Comparison of ENCODE assay signal across 19 cellular contexts in genomic region chr12:11756022-11756421, GRCh38.
A peak's percentile ranks its signal among the peaks of the same experiment; 100 is the strongest.
DNase-seq lines count a peak whose midpoint lies in the region; ATAC-seq, FAIRE-seq and TF ChIP-seq lines count a peak whose summit lies in the region.
"Had no signal": no experiment of that assay in that cellular context is flagged by ENCODE, and none has a peak within 500 bp of the region (broad histone marks: within the 10 kb centered on the region; RNA-seq: fewer than 3 reads in every experiment).

No MANE protein-coding gene starts in this region.

- ATAC-seq in left colon = peak; percentile 67
- ATAC-seq: left lung; stimulated activated naive CD8-positive, alpha-beta T cell treated with anti-CD3 and anti-CD28 coated beads, Interleukin-15, amount 100 ng/mL, for 72 hours had no signal

- H3K27ac ChIP-seq in adrenal gland (peak overlapping the region in 3 of 5 donors; percentile 8 to 39 (median 21)), small intestine (ENCODE audit: low read depth in 1 of 2, low read length in 1 of 2) (peak overlapping the region in 1 of 2 donors; percentile 73)
- H3K27ac ChIP-seq: BLaER1, parathyroid adenoma had no signal

- H3K9me3 ChIP-seq in adrenal gland (replicated peaks in 1 of 3) = no peaks in the 10 kb centered on the region
- H3K9me3 ChIP-seq in small intestine (ENCODE audit: control insufficient read depth, low read depth) = no peaks in the 10 kb centered on the region
- H3K9me3 ChIP-seq: BLaER1, left lung had no signal

- H3K4me3 ChIP-seq in adrenal gland (no peak overlapping the region), small intestine (ENCODE audit: low read depth in 1 of 2, low read length in 2 of 2) (no peak overlapping the region)
- H3K4me3 ChIP-seq: BLaER1, left lung had no signal

- H3K36me3 ChIP-seq in adrenal gland (replicated peaks in 1 of 2) (peaks cover 0 to 7% of the 10 kb centered on the region in 2 donors), small intestine (ENCODE audit: control insufficient read depth in 2 of 2, insufficient read depth in 2 of 2, low read length in 2 of 2) (no peaks in the 10 kb centered on the region)

- WGBS in adrenal gland, 4 donors = 30 to 54% (median 33%) methylated on average over 2 of the region's 2 CpGs
- WGBS in small intestine, 3 donors = 20 to 43% (median 30%) methylated on average over 2 of the region's 2 CpGs

- no peak for TF ChIP-seq CTCF in adrenal gland (IDR thresholded peaks at IDR 0.05)

- no peak for TF ChIP-seq POLR2A in adrenal gland (IDR thresholded peaks at IDR 0.05)

- peak; percentile 28 for DNase-seq in HT-29 (ENCODE audit: low spot score)
- DNase-seq in adrenal gland = peak; percentile 58 to 76 (median 69)
- DNase-seq in left colon = no peak
- DNase-seq in small intestine = peak; percentile 78
- no peak for DNase-seq in SW480 (ENCODE audit: low spot score)
- DNase-seq in iPS-NIHi7 (ENCODE audit: extremely low spot score) = no peak
- no peak for DNase-seq in posterior vena cava (ENCODE audit: low spot score)
- DNase-seq in NCI-H1417 (lab: John Stamatoyannopoulos, UW) = no peak
- DNase-seq: activated CD4-positive, alpha-beta T cell treated with anti-CD3 and anti-CD28 coated beads, Interleukin-2, amount 10 ng/mL, durations not matched to agents 7 days and 5 days; endodermal cell; glutamatergic neuron; H7; left lung; NCI-H2171; stimulated activated naive CD8-positive, alpha-beta T cell treated with anti-CD3 and anti-CD28 coated beads, Interleukin-15, amount 100 ng/mL, for 72 hours had no signal

- intact Hi-C loops in adrenal gland (cut with DNase I) = no loop called here
- intact Hi-C loops in left colon (cut with DNase I, micrococcal nuclease) = no loop called here
- intact Hi-C loops in posterior vena cava (cut with DNase I) = loop anchor here in 1 of 2 donors (10.0 kb wide), 2 partner anchors 51 to 101 kb away; no protein-coding TSS in a partner anchor

- H3K27me3 ChIP-seq in adrenal gland = no peaks in the 10 kb centered on the region
- no peaks in the 10 kb centered on the region for H3K27me3 ChIP-seq in small intestine (ENCODE audit: control insufficient read depth in 2 of 2, insufficient read depth in 2 of 2, low read length in 2 of 2)
- H3K27me3 ChIP-seq: BLaER1, left lung had no signal

- FAIRE-seq in small intestine (lab: Jason Lieb, UNC) = no peak
- FAIRE-seq: G401.6, GM18507 had no signal

- H3K4me1 ChIP-seq in adrenal gland (replicated peaks in 1 of 2) = peaks cover 20 to 35% of the 10 kb centered on the region in 2 donors
- peaks cover 0 to 10% of the 10 kb centered on the region in 2 donors for H3K4me1 ChIP-seq in small intestine (ENCODE audit: control insufficient read depth in 2 of 2, insufficient read depth in 1 of 2, low read depth in 1 of 2, low read length in 1 of 2)
- H3K4me1 ChIP-seq: parathyroid adenoma had no signal

Comparison
In these comparisons a context has a peak if more than half of its experiments do, and no peak if none do; other contexts are left out.
1. DNase-seq: peak in HT-29 (single experiment), adrenal gland (7 of 7) and small intestine (single experiment); none in left colon (0 of 2), SW480 (single experiment), iPS-NIHi7 (single experiment), posterior vena cava (single experiment) and NCI-H1417 (0 of 3).